1 cellular context compared by ENCODE assay signal in the genomic region with DNA sequence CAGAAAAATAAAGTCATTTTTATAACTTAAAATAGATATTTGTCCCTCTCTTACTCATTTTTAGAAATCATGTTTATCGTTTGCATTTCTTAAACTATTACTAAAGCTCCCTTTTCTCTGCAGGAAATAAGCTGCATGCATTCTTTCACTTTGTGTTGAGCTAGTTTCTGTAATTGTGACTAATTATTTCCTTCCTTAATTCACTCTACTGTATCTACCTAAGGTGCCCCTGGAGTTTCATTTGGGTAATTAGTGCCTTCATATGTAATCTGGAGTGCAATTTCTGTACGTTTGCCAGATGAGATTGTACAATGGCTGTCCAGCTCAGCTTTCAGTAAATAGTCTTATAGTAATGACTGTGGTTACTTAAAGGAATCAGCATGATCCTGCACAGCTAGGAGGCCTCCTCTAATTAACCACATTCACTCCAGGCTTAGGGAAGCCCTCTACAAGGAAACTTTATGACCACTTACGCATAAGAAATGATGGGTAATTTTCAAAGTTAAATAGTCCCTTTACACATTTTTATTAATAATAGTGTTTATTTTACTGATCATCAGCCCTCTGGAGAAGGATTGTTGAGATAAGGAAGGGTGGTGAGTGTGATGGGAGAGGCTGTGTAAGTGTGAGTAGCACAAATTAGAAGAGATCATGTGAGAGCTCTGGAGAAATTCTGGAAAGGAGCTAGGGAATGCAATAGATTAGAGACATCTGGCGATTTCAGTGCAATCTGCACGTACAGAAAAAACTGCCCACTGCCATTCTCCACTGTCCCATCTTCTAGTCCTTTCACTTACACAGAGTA.
TF ChIP-seq lines count a peak whose summit lies in the region.

No MANE protein-coding gene starts in this region.

TF ChIP-seq in HepG2, 621 proteins besides CTCF, POLR2A, EP300 and RAD21 (continued from another document):
- TF ChIP-seq, protein P1, sequence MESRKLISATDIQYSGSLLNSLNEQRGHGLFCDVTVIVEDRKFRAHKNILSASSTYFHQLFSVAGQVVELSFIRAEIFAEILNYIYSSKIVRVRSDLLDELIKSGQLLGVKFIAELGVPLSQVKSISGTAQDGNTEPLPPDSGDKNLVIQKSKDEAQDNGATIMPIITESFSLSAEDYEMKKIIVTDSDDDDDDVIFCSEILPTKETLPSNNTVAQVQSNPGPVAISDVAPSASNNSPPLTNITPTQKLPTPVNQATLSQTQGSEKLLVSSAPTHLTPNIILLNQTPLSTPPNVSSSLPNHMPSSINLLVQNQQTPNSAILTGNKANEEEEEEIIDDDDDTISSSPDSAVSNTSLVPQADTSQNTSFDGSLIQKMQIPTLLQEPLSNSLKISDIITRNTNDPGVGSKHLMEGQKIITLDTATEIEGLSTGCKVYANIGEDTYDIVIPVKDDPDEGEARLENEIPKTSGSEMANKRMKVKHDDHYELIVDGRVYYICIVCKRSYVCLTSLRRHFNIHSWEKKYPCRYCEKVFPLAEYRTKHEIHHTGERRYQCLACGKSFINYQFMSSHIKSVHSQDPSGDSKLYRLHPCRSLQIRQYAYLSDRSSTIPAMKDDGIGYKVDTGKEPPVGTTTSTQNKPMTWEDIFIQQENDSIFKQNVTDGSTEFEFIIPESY (CRISPR knock-in tag; IDR thresholded peaks at IDR 0.05), result no peak
- TF ChIP-seq PTBP1 (IDR thresholded peaks at IDR 0.05; ENCODE audit: low read depth, low read length, poor library complexity, severe bottlenecking), result no peak
- TF ChIP-seq, protein P2, sequence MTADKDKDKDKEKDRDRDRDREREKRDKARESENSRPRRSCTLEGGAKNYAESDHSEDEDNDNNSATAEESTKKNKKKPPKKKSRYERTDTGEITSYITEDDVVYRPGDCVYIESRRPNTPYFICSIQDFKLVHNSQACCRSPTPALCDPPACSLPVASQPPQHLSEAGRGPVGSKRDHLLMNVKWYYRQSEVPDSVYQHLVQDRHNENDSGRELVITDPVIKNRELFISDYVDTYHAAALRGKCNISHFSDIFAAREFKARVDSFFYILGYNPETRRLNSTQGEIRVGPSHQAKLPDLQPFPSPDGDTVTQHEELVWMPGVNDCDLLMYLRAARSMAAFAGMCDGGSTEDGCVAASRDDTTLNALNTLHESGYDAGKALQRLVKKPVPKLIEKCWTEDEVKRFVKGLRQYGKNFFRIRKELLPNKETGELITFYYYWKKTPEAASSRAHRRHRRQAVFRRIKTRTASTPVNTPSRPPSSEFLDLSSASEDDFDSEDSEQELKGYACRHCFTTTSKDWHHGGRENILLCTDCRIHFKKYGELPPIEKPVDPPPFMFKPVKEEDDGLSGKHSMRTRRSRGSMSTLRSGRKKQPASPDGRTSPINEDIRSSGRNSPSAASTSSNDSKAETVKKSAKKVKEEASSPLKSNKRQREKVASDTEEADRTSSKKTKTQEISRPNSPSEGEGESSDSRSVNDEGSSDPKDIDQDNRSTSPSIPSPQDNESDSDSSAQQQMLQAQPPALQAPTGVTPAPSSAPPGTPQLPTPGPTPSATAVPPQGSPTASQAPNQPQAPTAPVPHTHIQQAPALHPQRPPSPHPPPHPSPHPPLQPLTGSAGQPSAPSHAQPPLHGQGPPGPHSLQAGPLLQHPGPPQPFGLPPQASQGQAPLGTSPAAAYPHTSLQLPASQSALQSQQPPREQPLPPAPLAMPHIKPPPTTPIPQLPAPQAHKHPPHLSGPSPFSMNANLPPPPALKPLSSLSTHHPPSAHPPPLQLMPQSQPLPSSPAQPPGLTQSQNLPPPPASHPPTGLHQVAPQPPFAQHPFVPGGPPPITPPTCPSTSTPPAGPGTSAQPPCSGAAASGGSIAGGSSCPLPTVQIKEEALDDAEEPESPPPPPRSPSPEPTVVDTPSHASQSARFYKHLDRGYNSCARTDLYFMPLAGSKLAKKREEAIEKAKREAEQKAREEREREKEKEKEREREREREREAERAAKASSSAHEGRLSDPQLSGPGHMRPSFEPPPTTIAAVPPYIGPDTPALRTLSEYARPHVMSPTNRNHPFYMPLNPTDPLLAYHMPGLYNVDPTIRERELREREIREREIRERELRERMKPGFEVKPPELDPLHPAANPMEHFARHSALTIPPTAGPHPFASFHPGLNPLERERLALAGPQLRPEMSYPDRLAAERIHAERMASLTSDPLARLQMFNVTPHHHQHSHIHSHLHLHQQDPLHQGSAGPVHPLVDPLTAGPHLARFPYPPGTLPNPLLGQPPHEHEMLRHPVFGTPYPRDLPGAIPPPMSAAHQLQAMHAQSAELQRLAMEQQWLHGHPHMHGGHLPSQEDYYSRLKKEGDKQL (CRISPR knock-in tag; IDR thresholded peaks at IDR 0.05; ENCODE audit: low read depth), result no peak
- TF ChIP-seq, protein P3, sequence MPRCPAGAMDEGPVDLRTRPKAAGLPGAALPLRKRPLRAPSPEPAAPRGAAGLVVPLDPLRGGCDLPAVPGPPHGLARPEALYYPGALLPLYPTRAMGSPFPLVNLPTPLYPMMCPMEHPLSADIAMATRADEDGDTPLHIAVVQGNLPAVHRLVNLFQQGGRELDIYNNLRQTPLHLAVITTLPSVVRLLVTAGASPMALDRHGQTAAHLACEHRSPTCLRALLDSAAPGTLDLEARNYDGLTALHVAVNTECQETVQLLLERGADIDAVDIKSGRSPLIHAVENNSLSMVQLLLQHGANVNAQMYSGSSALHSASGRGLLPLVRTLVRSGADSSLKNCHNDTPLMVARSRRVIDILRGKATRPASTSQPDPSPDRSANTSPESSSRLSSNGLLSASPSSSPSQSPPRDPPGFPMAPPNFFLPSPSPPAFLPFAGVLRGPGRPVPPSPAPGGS (CRISPR knock-in tag; IDR thresholded peaks at IDR 0.05), result no peak
